8 cellular contexts compared by ENCODE assay signal in genomic region chr5:91280942-91281269, GRCh38.
DNase-seq lines count a peak whose midpoint lies in the region; ATAC-seq and TF ChIP-seq lines count a peak whose summit lies in the region.

No MANE protein-coding gene starts in this region.

- peaks cover 2% of the 10 kb centered on the region for H3K36me3 Mint-ChIP-seq in activated naive CD4-positive, alpha-beta T cell treated with anti-CD3 and anti-CD28 coated beads, Interleukin-2, amount 50 U/mL, for 24 hours

- H3K9me3 ChIP-seq in OCI-LY7 (ENCODE audit: low read length) (no peaks in the 10 kb centered on the region), esophagus (ENCODE audit: control insufficient read depth in 2 of 2, insufficient read depth in 1 of 2, low read depth in 1 of 2, low read length in 1 of 2) (no peaks in the 10 kb centered on the region), gastrocnemius medialis (no peaks in the 10 kb centered on the region)

- H3K79me2 ChIP-seq in OCI-LY7 (ENCODE audit: insufficient read depth, low read depth, low read length), result no peaks in the 10 kb centered on the region

- peaks cover 9% of the 10 kb centered on the region for H3K9me3 Mint-ChIP-seq in activated naive CD4-positive, alpha-beta T cell treated with anti-CD3 and anti-CD28 coated beads, Interleukin-2, amount 50 U/mL, for 24 hours

- no peak for DNase-seq in activated naive CD4-positive, alpha-beta T cell treated with anti-CD3 and anti-CD28 coated beads, Interleukin-2, amount 50 U/mL, for 16 hours
- no peak for DNase-seq in OCI-LY7 (ENCODE audit: low spot score)
- no peak for DNase-seq in gastrocnemius medialis
- no peak for DNase-seq in ACHN
- DNase-seq in NCI-H345 (lab: John Stamatoyannopoulos, UW), result no peak
- no peak for DNase-seq in NCI-H446 (lab: John Stamatoyannopoulos, UW)

- no peaks in the 10 kb centered on the region for H3K27me3 ChIP-seq in esophagus (ENCODE audit: control insufficient read depth in 1 of 2, insufficient read depth in 2 of 2, low read length in 2 of 2)
- no peaks in the 10 kb centered on the region for H3K27me3 ChIP-seq in gastrocnemius medialis

- H3K27ac ChIP-seq in OCI-LY7 (ENCODE audit: low read depth, low read length, poor library complexity, severe bottlenecking) (no peak overlapping the region), esophagus (ENCODE audit: low read depth in 2 of 2, low read length in 1 of 2) (peak overlapping the region; percentile 97 to 99), gastrocnemius medialis (peak overlapping the region; percentile 89 to 98 (median 94))

- peak overlapping the region; percentile 62 for H3K4me3 ChIP-seq in OCI-LY7 (ENCODE audit: low read depth, low read length, poor library complexity, severe bottlenecking)
- peak overlapping the region; percentile 52 to 63 for H3K4me3 ChIP-seq in esophagus (ENCODE audit: low read depth in 1 of 2, low read length in 2 of 2)
- peak overlapping the region; percentile 61 to 75 (median 72) for H3K4me3 ChIP-seq in gastrocnemius medialis

- TF ChIP-seq CTCF in OCI-LY7 (conservative IDR thresholded peaks at IDR 0.05; ENCODE audit: low read length) (no peak), gastrocnemius medialis (IDR thresholded peaks at IDR 0.05 in 4 of 5, conservative IDR thresholded peaks at IDR 0.05 in 1 of 5) (no peak)

- peaks cover 56% of the 10 kb centered on the region for H3K4me1 Mint-ChIP-seq in activated naive CD4-positive, alpha-beta T cell treated with anti-CD3 and anti-CD28 coated beads, Interleukin-2, amount 50 U/mL, for 24 hours

- intact Hi-C loops in OCI-LY7 (cut with micrococcal nuclease; ENCODE audit: unreplicated experiment) (no loop called here), gastrocnemius medialis (cut with DNase I; ENCODE audit: low total_unique reads) (loop anchor here (1.0 to 2.0 kb wide), 3 partner anchors 16 to 102 kb away; partner anchors contain the start of gene ARRDC3)

- peak overlapping the region; percentile 64 for H3K4me2 ChIP-seq in OCI-LY7 (ENCODE audit: low read length)

- TF ChIP-seq POLR2A in gastrocnemius medialis (IDR thresholded peaks at IDR 0.05), result no peak

- no peak for ATAC-seq in gastrocnemius medialis

- no peaks in the 10 kb centered on the region for H4K20me1 ChIP-seq in OCI-LY7 (ENCODE audit: insufficient read depth, low read length)

- POLR2A ChIA-PET in OCI-LY7 (lab: Charles Lee), result interaction anchor here (0.7 to 1.3 kb wide), 4 partner anchors 9 to 102 kb away, joined by 3 to 4 read pairs (median 3); partner anchors contain the start of gene ARRDC3

- no peaks in the 10 kb centered on the region for H3K36me3 ChIP-seq in OCI-LY7 (ENCODE audit: insufficient read depth, low read length)
- H3K36me3 ChIP-seq in esophagus (ENCODE audit: control insufficient read depth in 2 of 2, insufficient read depth in 2 of 2, low read length in 1 of 2), result no peaks in the 10 kb centered on the region
- H3K36me3 ChIP-seq in gastrocnemius medialis, result no peaks in the 10 kb centered on the region

- WGBS in esophagus, 2 donors, result 1 to 5% methylated on average over 6 of the region's 6 CpGs

- BruUV-seq in OCI-LY7 (replicated peaks; lab: Mats Ljungman, UMichigan), result no TSS peak

- peaks cover 13% of the 10 kb centered on the region for H3K4me1 ChIP-seq in OCI-LY7 (ENCODE audit: insufficient read depth, low read length, poor library complexity, severe bottlenecking)
- H3K4me1 ChIP-seq in esophagus (ENCODE audit: control insufficient read depth in 2 of 2, insufficient read depth in 2 of 2, low read length in 1 of 2), result peaks cover 0 to 2% of the 10 kb centered on the region in 2 donors
- H3K4me1 ChIP-seq in gastrocnemius medialis, result peaks cover 10% of the 10 kb centered on the region in 2 donors

- peak overlapping the region; percentile 87 for H3K4me3 Mint-ChIP-seq in activated naive CD4-positive, alpha-beta T cell treated with anti-CD3 and anti-CD28 coated beads, Interleukin-2, amount 50 U/mL, for 24 hours

- H3K9me2 ChIP-seq in OCI-LY7 (ENCODE audit: insufficient read depth, low read length), result no peaks in the 10 kb centered on the region

- in situ Hi-C loops in gastrocnemius medialis (cut with MboI; ENCODE audit: low sequenced_read_pairs in 4 of 4), result no loop called here
- in situ Hi-C loops in ACHN (cut with HindIII; ENCODE audit: low pct_ligation_motif_present, low pct_unique_long_range_greater_than_20kb, low sequenced_read_pairs), result no loop called here

- H3K27me3 Mint-ChIP-seq in activated naive CD4-positive, alpha-beta T cell treated with anti-CD3 and anti-CD28 coated beads, Interleukin-2, amount 50 U/mL, for 24 hours, result no peaks in the 10 kb centered on the region

- peak overlapping the region; percentile 78; the same call in 1 of the 2 replicates for H2AFZ ChIP-seq in OCI-LY7 (ENCODE audit: low read length)

- CTCF ChIA-PET in OCI-LY7 (lab: Charles Lee; ENCODE audit: unreplicated experiment), result no interaction called here

- H3K27ac Mint-ChIP-seq in activated naive CD4-positive, alpha-beta T cell treated with anti-CD3 and anti-CD28 coated beads, Interleukin-2, amount 50 U/mL, for 24 hours, result peak overlapping the region; percentile 90
